Comparison of ENCODE assay signal across 29 cellular contexts in genomic region chr7:136940917-136941316, GRCh38.
"Had no signal": no experiment of that assay in that cellular context is flagged by ENCODE, and none has a peak within 500 bp of the region (broad histone marks: within the 10 kb centered on the region; RNA-seq: fewer than 3 reads in every experiment).

No MANE protein-coding gene starts in this region.

- H3K4me3 ChIP-seq: esophagus muscularis mucosa, lower lobe of right lung, neural progenitor cell, right lobe of liver, skin epidermis had no signal

- H3K27me3 ChIP-seq: esophagus muscularis mucosa, neural progenitor cell, right lobe of liver had no signal

- DNase-seq: activated CD4-positive, alpha-beta T cell treated with anti-CD3 and anti-CD28 coated beads for 4 hours; activated CD4-positive, alpha-beta T cell treated with anti-CD3 and anti-CD28 coated beads, Interleukin-2, amount 50 U/mL, for 4 hours; activated CD8-positive, alpha-beta memory T cell treated with anti-CD3 and anti-CD28 coated beads for 24 hours; activated CD8-positive, alpha-beta memory T cell treated with anti-CD3 and anti-CD28 coated beads, Interleukin-2, amount 50 U/mL, for 4 hours; activated gamma-delta T cell; activated naive CD4-positive, alpha-beta T cell treated with anti-CD3 and anti-CD28 coated beads, Interleukin-2, amount 50 U/mL, for 16 hours; activated T-cell treated with anti-CD3 and anti-CD28 coated beads, Interleukin-2, amount 50 U/mL, for 1 hour; amygdala; dermis blood vessel endothelial cell; effector CD4-positive, alpha-beta T cell; foreskin melanocyte; glutamatergic neuron; hippocampal formation; immature natural killer cell; kidney; lower lobe of right lung; mesenchymal stem cell; natural killer cell; right lobe of liver; stimulated activated CD4-positive, alpha-beta T cell treated with anti-CD3 and anti-CD28 coated beads, Interleukin-4, amount 100 ng/mL, for 24 hours; stimulated activated naive CD8-positive, alpha-beta T cell treated with anti-CD3 and anti-CD28 coated beads, Interleukin-15, amount 100 ng/mL, for 72 hours; substantia nigra; T-helper 2 cell had no signal

- H3K27ac ChIP-seq: lower lobe of right lung, neural progenitor cell, right lobe of liver, skin epidermis, VCaP had no signal

- H3K27me3 Mint-ChIP-seq: stimulated activated naive CD8-positive, alpha-beta T cell treated with anti-CD3 and anti-CD28 coated beads, Interleukin-15, amount 100 ng/mL, for 72 hours had no signal

- H3K9me3 ChIP-seq: esophagus muscularis mucosa, lower lobe of right lung, right lobe of liver had no signal

- H3K9me3 Mint-ChIP-seq: activated T-helper 1 cell treated with anti-CD3 and anti-CD28 coated beads, Interleukin-12 subunit alpha, Interleukin-12 subunit beta, Interleukin-2, Interleukin-4 antibody, amounts not matched to agents 30 ng/mL and 10 ng/mL and 1 ng/mL, durations not matched to agents 14 hours and 24 hours and 36 hours; neural progenitor cell; stimulated activated naive CD8-positive, alpha-beta T cell treated with anti-CD3 and anti-CD28 coated beads, Interleukin-15, amount 100 ng/mL, for 72 hours had no signal

- H3K4me3 Mint-ChIP-seq: activated T-helper 1 cell treated with anti-CD3 and anti-CD28 coated beads, Interleukin-12 subunit alpha, Interleukin-12 subunit beta, Interleukin-2, Interleukin-4 antibody, amounts not matched to agents 30 ng/mL and 10 ng/mL and 1 ng/mL, durations not matched to agents 14 hours and 24 hours and 36 hours; immature natural killer cell; natural killer cell; neural progenitor cell; stimulated activated effector memory CD8-positive, alpha-beta T cell treated with anti-CD3 and anti-CD28 coated beads, Interleukin-12 subunit alpha, Interleukin-12 subunit beta, amount 100 ng/mL, for 72 hours; stimulated activated naive CD8-positive, alpha-beta T cell treated with anti-CD3 and anti-CD28 coated beads, Interleukin-15, amount 100 ng/mL, for 72 hours had no signal

- ATAC-seq: lower lobe of right lung; natural killer cell; right lobe of liver; stimulated activated effector memory CD8-positive, alpha-beta T cell treated with anti-CD3 and anti-CD28 coated beads, Interleukin-12 subunit alpha, Interleukin-12 subunit beta, amount 100 ng/mL, for 72 hours; stimulated activated naive CD8-positive, alpha-beta T cell treated with anti-CD3 and anti-CD28 coated beads, Interleukin-15, amount 100 ng/mL, for 72 hours had no signal

- H3K36me3 ChIP-seq: esophagus muscularis mucosa, lower lobe of right lung, neural progenitor cell, right lobe of liver had no signal

- H3K27ac Mint-ChIP-seq: activated T-helper 1 cell treated with anti-CD3 and anti-CD28 coated beads, Interleukin-12 subunit alpha, Interleukin-12 subunit beta, Interleukin-2, Interleukin-4 antibody, amounts not matched to agents 30 ng/mL and 10 ng/mL and 1 ng/mL, durations not matched to agents 14 hours and 24 hours and 36 hours; immature natural killer cell; natural killer cell; neural progenitor cell; stimulated activated effector memory CD8-positive, alpha-beta T cell treated with anti-CD3 and anti-CD28 coated beads, Interleukin-12 subunit alpha, Interleukin-12 subunit beta, amount 100 ng/mL, for 72 hours; stimulated activated naive CD8-positive, alpha-beta T cell treated with anti-CD3 and anti-CD28 coated beads, Interleukin-15, amount 100 ng/mL, for 72 hours had no signal

- H3K4me1 Mint-ChIP-seq: immature natural killer cell; natural killer cell; stimulated activated effector memory CD8-positive, alpha-beta T cell treated with anti-CD3 and anti-CD28 coated beads, Interleukin-12 subunit alpha, Interleukin-12 subunit beta, amount 100 ng/mL, for 72 hours; stimulated activated naive CD8-positive, alpha-beta T cell treated with anti-CD3 and anti-CD28 coated beads, Interleukin-15, amount 100 ng/mL, for 72 hours had no signal

- H3K4me1 ChIP-seq: lower lobe of right lung, neural progenitor cell, right lobe of liver had no signal

- H3K36me3 Mint-ChIP-seq: immature natural killer cell; natural killer cell; neural progenitor cell; stimulated activated effector memory CD8-positive, alpha-beta T cell treated with anti-CD3 and anti-CD28 coated beads, Interleukin-12 subunit alpha, Interleukin-12 subunit beta, amount 100 ng/mL, for 72 hours had no signal
